Comparison of ENCODE assay signal across 14 cellular contexts in the genomic region with DNA sequence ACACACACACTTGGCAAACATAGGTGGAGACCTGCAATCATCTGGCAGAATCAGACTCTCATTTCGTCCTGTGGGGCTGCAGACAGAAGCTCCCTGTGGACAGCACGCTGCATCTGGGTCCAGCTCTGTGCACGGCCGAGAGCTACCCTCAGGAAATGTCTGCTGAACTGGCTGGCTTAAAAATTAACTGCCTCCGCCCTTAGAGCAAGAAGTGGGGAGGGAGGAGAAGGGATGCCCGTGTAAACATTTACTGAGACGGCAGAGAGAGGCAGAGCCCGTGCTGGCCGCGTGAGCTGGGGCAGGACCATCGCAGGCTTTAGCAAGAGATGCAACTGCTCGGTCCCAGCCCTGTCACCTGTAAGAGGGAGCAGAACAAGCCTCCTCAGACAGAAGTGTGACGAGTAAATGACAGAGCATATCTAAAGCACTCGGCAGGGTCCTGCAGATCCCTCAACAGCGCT.
DNase-seq lines count a peak whose midpoint lies in the region; ATAC-seq and TF ChIP-seq lines count a peak whose summit lies in the region.
"Had no signal": no experiment of that assay in that cellular context is flagged by ENCODE, and none has a peak within 500 bp of the region (broad histone marks: within the 10 kb centered on the region; RNA-seq: fewer than 3 reads in every experiment).

No MANE protein-coding gene starts in this region.

- H3K27ac ChIP-seq in coronary artery: peak overlapping the region; percentile 28 to 75
- H3K27ac ChIP-seq in tibial artery: peak overlapping the region in 1 of 2 donors; percentile 38
- no peak overlapping the region for H3K27ac ChIP-seq in effector memory CD4-positive, alpha-beta T cell (ENCODE audit: insufficient read depth, low read length, poor library complexity, severe bottlenecking)
- H3K27ac ChIP-seq: SK-N-MC had no signal

- no peaks in the 10 kb centered on the region for H3K27me3 ChIP-seq in tibial artery
- H3K27me3 ChIP-seq in effector memory CD4-positive, alpha-beta T cell (replicated peaks; ENCODE audit: control insufficient read depth, insufficient read depth, low read length, poor library complexity, severe bottlenecking): no peaks in the 10 kb centered on the region
- H3K27me3 ChIP-seq: testis had no signal

- no peak overlapping the region for H3K4me3 Mint-ChIP-seq in IgD-negative memory B cell
- H3K4me3 Mint-ChIP-seq in naive B cell: peak overlapping the region in 1 of 8 donors; percentile 19
- H3K4me3 Mint-ChIP-seq: CD4-positive, CD25-positive, alpha-beta regulatory T cell had no signal

- peak overlapping the region; percentile 55 to 67 (median 55) for H3K27ac Mint-ChIP-seq in IgD-negative memory B cell
- H3K27ac Mint-ChIP-seq in naive B cell: peak overlapping the region in 4 of 6 donors; percentile 2 to 84 (median 54)
- H3K27ac Mint-ChIP-seq: CD4-positive, CD25-positive, alpha-beta regulatory T cell had no signal

- intact Hi-C loops in tibial artery (cut with DNase I; ENCODE audit: low total_unique reads): no loop called here

- H3K27me3 Mint-ChIP-seq in IgD-negative memory B cell (no peaks in the 10 kb centered on the region), naive B cell (no peaks in the 10 kb centered on the region)

- H3K36me3 ChIP-seq in tibial artery: no peaks in the 10 kb centered on the region
- no peaks in the 10 kb centered on the region for H3K36me3 ChIP-seq in effector memory CD4-positive, alpha-beta T cell (ENCODE audit: control insufficient read depth, insufficient read depth, low read length)

- H3K4me1 Mint-ChIP-seq in IgD-negative memory B cell (peaks cover 29 to 43% (median 31%) of the 10 kb centered on the region in 3 donors), naive B cell (peaks cover 41 to 57% (median 51%) of the 10 kb centered on the region in 3 donors)

- H3K4me1 ChIP-seq in tibial artery: peaks cover 0 to 86% (median 35%) of the 10 kb centered on the region in 4 donors
- no peaks in the 10 kb centered on the region for H3K4me1 ChIP-seq in effector memory CD4-positive, alpha-beta T cell (ENCODE audit: control insufficient read depth, insufficient read depth, low read length, poor library complexity, severe bottlenecking)

- TF ChIP-seq CTCF in coronary artery (IDR thresholded peaks at IDR 0.05) (no peak), tibial artery (IDR thresholded peaks at IDR 0.05) (no peak)

- ATAC-seq in naive B cell (ENCODE audit: low read depth in 2 of 2) (no peak), HG02588 (IDR thresholded peaks at IDR 0.05; ENCODE audit: unreplicated experiment) (no peak), GM19324 (IDR thresholded peaks at IDR 0.05; ENCODE audit: low FRiP score, unreplicated experiment) (no peak)

- H3K9me3 ChIP-seq in tibial artery: no peaks in the 10 kb centered on the region
- no peaks in the 10 kb centered on the region for H3K9me3 ChIP-seq in effector memory CD4-positive, alpha-beta T cell (ENCODE audit: control insufficient read depth, low read length)
- H3K9me3 ChIP-seq: testis had no signal

- peak overlapping the region; percentile 20 for H3K4me3 ChIP-seq in coronary artery
- no peak overlapping the region for H3K4me3 ChIP-seq in tibial artery
- H3K4me3 ChIP-seq in effector memory CD4-positive, alpha-beta T cell (ENCODE audit: insufficient read depth, low read depth, low read length, poor library complexity, severe bottlenecking): no peak overlapping the region
- H3K4me3 ChIP-seq: SK-N-MC, testis had no signal

- H3K36me3 Mint-ChIP-seq in IgD-negative memory B cell (peaks cover 3% of the 10 kb centered on the region), naive B cell (no peaks in the 10 kb centered on the region)
- H3K36me3 Mint-ChIP-seq: CD4-positive, CD25-positive, alpha-beta regulatory T cell had no signal

- H3K9me3 Mint-ChIP-seq in IgD-negative memory B cell (no peaks in the 10 kb centered on the region), naive B cell (no peaks in the 10 kb centered on the region)

- DNase-seq in coronary artery (ENCODE audit: low spot score): no peak
- no peak for DNase-seq in naive B cell
- DNase-seq in tibial artery: no peak
- no peak for DNase-seq in effector memory CD4-positive, alpha-beta T cell
- DNase-seq: activated gamma-delta T cell treated with Interleukin-2 at 50 U/mL for 16 hours; CD4-positive, CD25-positive, alpha-beta regulatory T cell; effector CD8-positive, alpha-beta T cell; mesendoderm; MV-4-11; testis had no signal
